2 cellular contexts compared by ENCODE assay signal in genomic region chr14:67490201-67490600, GRCh38.
A peak's percentile ranks its signal among the peaks of the same experiment; 100 is the strongest.
TF ChIP-seq lines count a peak whose summit lies in the region.

No MANE protein-coding gene starts in this region.

TF ChIP-seq in HepG2, 621 proteins besides CTCF, POLR2A, EP300 and RAD21:
- 0 out of 2 replicates have a peak, but pooled peaks have one; percentile 23 for TF ChIP-seq ZNF317 (CRISPR knock-in tag; IDR thresholded peaks at IDR 0.05)
- no peak for TF ChIP-seq AGO2 (optimal IDR thresholded peaks at IDR 0.05; ENCODE audit: low read depth, low read length)

TF ChIP-seq in WTC11, 78 proteins besides CTCF, POLR2A, EP300 and RAD21:
- TF ChIP-seq ZNF232 (CRISPR knock-in tag; IDR thresholded peaks at IDR 0.05): no peak
- no peak for TF ChIP-seq SMAD4 (CRISPR knock-in tag; IDR thresholded peaks at IDR 0.05)
- TF ChIP-seq ZBTB21 (CRISPR knock-in tag; IDR thresholded peaks at IDR 0.05; ENCODE audit: borderline replicate concordance): no peak
- TF ChIP-seq KAT7 (CRISPR knock-in tag; IDR thresholded peaks at IDR 0.05; ENCODE audit: borderline replicate concordance): no peak
- TF ChIP-seq IRF2 (CRISPR knock-in tag; IDR thresholded peaks at IDR 0.05; ENCODE audit: borderline replicate concordance, low read depth): no peak
- TF ChIP-seq JAZF1 (CRISPR knock-in tag; IDR thresholded peaks at IDR 0.05): no peak
- TF ChIP-seq ZNF317 (CRISPR knock-in tag; IDR thresholded peaks at IDR 0.05; ENCODE audit: borderline replicate concordance, low read depth): peak; percentile 81; the same call in 1 of the 2 replicates
TF ChIP-seq in WTC11: peak in this region for 1.
